ENCODE assay signal across 17 cellular contexts in genomic region chr3:175743733-175744400, GRCh38.
A peak's percentile ranks its signal among the peaks of the same experiment; 100 is the strongest.
DNase-seq lines count a peak whose midpoint lies in the region; ATAC-seq and TF ChIP-seq lines count a peak whose summit lies in the region.
"Had no signal": no experiment of that assay in that cellular context is flagged by ENCODE, and none has a peak within 500 bp of the region (broad histone marks: within the 10 kb centered on the region; RNA-seq: fewer than 3 reads in every experiment).

No MANE protein-coding gene starts in this region.

- peak overlapping the region; percentile 86 for H2BK120ac ChIP-seq in IMR-90 (ENCODE audit: low read depth, low read length)

- H3K9me3 Mint-ChIP-seq in activated naive CD8-positive, alpha-beta T cell treated with anti-CD3 and anti-CD28 coated beads, Interleukin-2, amount 50 U/mL, for 24 hours = peaks cover 20% of the 10 kb centered on the region
- H3K9me3 Mint-ChIP-seq: GM23338 had no signal

- no peak overlapping the region for H3K4me3 ChIP-seq in IMR-90 (ENCODE audit: insufficient read depth, low read depth, low read length)
- no peak overlapping the region for H3K4me3 ChIP-seq in cardiac fibroblast (replicated peaks in 1 of 2; ENCODE audit: low read depth in 2 of 2, low read length in 2 of 2)
- no peak overlapping the region for H3K4me3 ChIP-seq in esophagus squamous epithelium
- H3K4me3 ChIP-seq: GM23338, vagina had no signal

- peak overlapping the region; percentile 73 for H4K91ac ChIP-seq in IMR-90 (ENCODE audit: insufficient read depth, low read depth, low read length)

- TF ChIP-seq CTCF in IMR-90 (conservative IDR thresholded peaks at IDR 0.05; ENCODE audit: low read depth, low read length) (no peak), cardiac fibroblast (IDR thresholded peaks at IDR 0.05; ENCODE audit: low read depth, low read length) (no peak), esophagus squamous epithelium (IDR thresholded peaks at IDR 0.05) (no peak)

- CTCF ChIA-PET in IMR-90 (lab: Yijun Ruan, JAX) = no interaction called here

- no peak overlapping the region for H3K4me3 Mint-ChIP-seq in activated naive CD8-positive, alpha-beta T cell treated with anti-CD3 and anti-CD28 coated beads, Interleukin-2, amount 50 U/mL, for 24 hours
- H3K4me3 Mint-ChIP-seq: activated naive CD8-positive, alpha-beta T cell treated with anti-CD3 and anti-CD28 coated beads, Interleukin-2, amount 10 ng/mL, durations not matched to agents 7 days and 5 days; dendritic cell treated with granulocyte-macrophage colony-stimulating factor and Interleukin-4, amounts not matched to agents 40 ng/mL and 50 ng/mL, for 4 days; GM23338 had no signal

- peak overlapping the region; percentile 84; the same call in 1 of the 2 replicates for H3K18ac ChIP-seq in IMR-90 (ENCODE audit: low read depth, low read length)

- peak overlapping the region; percentile 79 for H3K4ac ChIP-seq in IMR-90 (ENCODE audit: low read depth, low read length)

- no peak for TF ChIP-seq RAD21 in IMR-90 (IDR thresholded peaks at IDR 0.05; ENCODE audit: low read length)

- no peak overlapping the region for H3K27ac ChIP-seq in IMR-90 (ENCODE audit: insufficient read depth, low read length)
- H3K27ac ChIP-seq in esophagus squamous epithelium = no peak overlapping the region
- H3K27ac ChIP-seq: C4-2B, vagina had no signal

- H2BK5ac ChIP-seq in IMR-90 (ENCODE audit: low read depth, low read length, poor library complexity, severe bottlenecking) = peak overlapping the region; percentile 78

- peak; percentile 81 for ATAC-seq in IMR-90 (ENCODE audit: low read depth)
- ATAC-seq in HG03039 (IDR thresholded peaks at IDR 0.05; ENCODE audit: unreplicated experiment) = no peak
- ATAC-seq in activated naive CD8-positive, alpha-beta T cell treated with anti-CD3 and anti-CD28 coated beads, Interleukin-2, amount 50 U/mL, for 24 hours = no peak
- ATAC-seq: GM23338 had no signal

- H3K23ac ChIP-seq in IMR-90 (ENCODE audit: low read depth, low read length) = peak overlapping the region; percentile 72

- H3K56ac ChIP-seq in IMR-90 (ENCODE audit: extremely low read depth, insufficient read depth, low read length) = no peak overlapping the region

- POLR2A ChIA-PET in IMR-90 (lab: Charles Lee; ENCODE audit: unreplicated experiment) = no interaction called here

- no peaks in the 10 kb centered on the region for H3K79me1 ChIP-seq in IMR-90 (ENCODE audit: low read depth in 1 of 2, low read length in 2 of 2)

- H4K5ac ChIP-seq in IMR-90 (ENCODE audit: low read depth, low read length) = peak overlapping the region; percentile 22; the same call in 1 of the 2 replicates

- H3K4me1 ChIP-seq in IMR-90 (ENCODE audit: control insufficient read depth, insufficient read depth, low read length) (peaks cover 4% of the 10 kb centered on the region; the same call in 1 of the 2 replicates), esophagus squamous epithelium (no peaks in the 10 kb centered on the region)
- H3K4me1 ChIP-seq: vagina had no signal

- dilution Hi-C loops in IMR-90 (cut with HindIII; ENCODE audit: low sequenced_read_pairs, unreplicated experiment) = no loop called here

- no peaks in the 10 kb centered on the region for H3K9me3 ChIP-seq in IMR-90 (ENCODE audit: control insufficient read depth, insufficient read depth, low read length)
- no peaks in the 10 kb centered on the region for H3K9me3 ChIP-seq in esophagus squamous epithelium
- H3K9me3 ChIP-seq: vagina had no signal

- H2BK15ac ChIP-seq in IMR-90 (ENCODE audit: low read depth, low read length) = peak overlapping the region; percentile 84; the same call in 1 of the 3 replicates

- DNase-seq in AG20443 (ENCODE audit: low spot score) (peak; percentile 27), IMR-90 (peak; percentile 80), cardiac fibroblast (ENCODE audit: low read depth in 2 of 2) (peak; percentile 1 to 72), kidney tubule cell (ENCODE audit: low spot score) (peak; percentile 82), esophagus squamous epithelium (lab: John Stamatoyannopoulos, UW) (no peak), SK-N-DZ (ENCODE audit: low spot score) (no peak)
- DNase-seq in activated naive CD8-positive, alpha-beta T cell treated with anti-CD3 and anti-CD28 coated beads, Interleukin-2, amount 50 U/mL, for 24 hours = no peak
- DNase-seq: activated naive CD8-positive, alpha-beta T cell treated with anti-CD3 and anti-CD28 coated beads, Interleukin-2, amount 10 ng/mL, durations not matched to agents 7 days and 5 days; MV-4-11; NCI-H345; stimulated activated naive CD4-positive, alpha-beta T cell; T-helper 1 cell had no signal

- H2AK5ac ChIP-seq in IMR-90 (ENCODE audit: low read depth, low read length) = peak overlapping the region; percentile 73; the same call in 1 of the 2 replicates

- no peaks in the 10 kb centered on the region for H3K4me1 Mint-ChIP-seq in activated naive CD8-positive, alpha-beta T cell treated with anti-CD3 and anti-CD28 coated beads, Interleukin-2, amount 50 U/mL, for 24 hours
- H3K4me1 Mint-ChIP-seq: activated naive CD8-positive, alpha-beta T cell treated with anti-CD3 and anti-CD28 coated beads, Interleukin-2, amount 10 ng/mL, durations not matched to agents 7 days and 5 days had no signal

- H3K27me3 Mint-ChIP-seq in activated naive CD8-positive, alpha-beta T cell treated with anti-CD3 and anti-CD28 coated beads, Interleukin-2, amount 50 U/mL, for 24 hours = no peaks in the 10 kb centered on the region
- H3K27me3 Mint-ChIP-seq: activated naive CD8-positive, alpha-beta T cell treated with anti-CD3 and anti-CD28 coated beads, Interleukin-2, amount 10 ng/mL, durations not matched to agents 7 days and 5 days; dendritic cell treated with granulocyte-macrophage colony-stimulating factor and Interleukin-4, amounts not matched to agents 40 ng/mL and 50 ng/mL, for 4 days had no signal

- H4K8ac ChIP-seq in IMR-90 (ENCODE audit: low read depth in 2 of 2, low read length in 2 of 2) = peak overlapping the region in 1 of 2 experiments; percentile 55; a peak in 2 of 4 replicates

- peak overlapping the region; percentile 96 for H2BK20ac ChIP-seq in IMR-90 (ENCODE audit: low read depth, low read length)

- WGBS in IMR-90 (ENCODE audit: extremely low coverage in 2 of 2, insufficient read length in 1 of 2), 2 experiments = 82% methylated on average over 3 of the region's 5 CpGs; no CpG with 5 or more reads in 1 of the 2 experiments
- 55 to 64% methylated on average over 5 of the region's 5 CpGs for WGBS in esophagus squamous epithelium, 2 donors

- no peak overlapping the region for H3K27ac Mint-ChIP-seq in activated naive CD8-positive, alpha-beta T cell treated with anti-CD3 and anti-CD28 coated beads, Interleukin-2, amount 50 U/mL, for 24 hours
- H3K27ac Mint-ChIP-seq: activated naive CD8-positive, alpha-beta T cell treated with anti-CD3 and anti-CD28 coated beads, Interleukin-2, amount 10 ng/mL, durations not matched to agents 7 days and 5 days; dendritic cell treated with granulocyte-macrophage colony-stimulating factor and Interleukin-4, amounts not matched to agents 40 ng/mL and 50 ng/mL, for 4 days; GM23338 had no signal

- in situ Hi-C loops in IMR-90 (cut with MboI; ENCODE audit: low sequenced_read_pairs) = no loop called here

- H3K4me2 ChIP-seq in IMR-90 (ENCODE audit: low read depth, low read length) = no peak overlapping the region; the same call in 1 of the 2 replicates
- H3K4me2 ChIP-seq: GM23338 had no signal

- intact Hi-C loops in IMR-90 (cut with micrococcal nuclease) (no loop called here), esophagus squamous epithelium (cut with DNase I) (no loop called here)

- peak overlapping the region; percentile 87 for H3K14ac ChIP-seq in IMR-90 (replicated peaks; ENCODE audit: low read depth, low read length)

- H3K27me3 ChIP-seq in IMR-90 (ENCODE audit: control insufficient read depth, insufficient read depth, low read length) = no peaks in the 10 kb centered on the region
- no peaks in the 10 kb centered on the region for H3K27me3 ChIP-seq in esophagus squamous epithelium
- H3K27me3 ChIP-seq: vagina had no signal

- H3K9me1 ChIP-seq in IMR-90 (ENCODE audit: insufficient read depth, low read length) = peaks cover 5% of the 10 kb centered on the region; the same call in 1 of the 2 replicates

- H3K9ac ChIP-seq in IMR-90 (ENCODE audit: low read depth, low read length) = no peak overlapping the region

- BruUV-seq in IMR-90 (replicated peaks; lab: Mats Ljungman, UMichigan) = no TSS peak

- H3K36me3 ChIP-seq in IMR-90 (ENCODE audit: control insufficient read depth, insufficient read depth, low read length) (no peaks in the 10 kb centered on the region), esophagus squamous epithelium (no peaks in the 10 kb centered on the region)
- H3K36me3 ChIP-seq: vagina had no signal

- H3K36me3 Mint-ChIP-seq in activated naive CD8-positive, alpha-beta T cell treated with anti-CD3 and anti-CD28 coated beads, Interleukin-2, amount 50 U/mL, for 24 hours (ENCODE audit: low read depth) = no peaks in the 10 kb centered on the region
- H3K36me3 Mint-ChIP-seq: activated naive CD8-positive, alpha-beta T cell treated with anti-CD3 and anti-CD28 coated beads, Interleukin-2, amount 10 ng/mL, durations not matched to agents 7 days and 5 days had no signal

- peak overlapping the region; percentile 28 for H2AK9ac ChIP-seq in IMR-90 (replicated peaks; ENCODE audit: low read depth, low read length, poor library complexity)

- H4K20me1 ChIP-seq in IMR-90 (ENCODE audit: insufficient read depth, low read length) = no peaks in the 10 kb centered on the region

- TF ChIP-seq POLR2A in IMR-90 (IDR thresholded peaks at IDR 0.05; ENCODE audit: low read depth, low read length) = no peak
- TF ChIP-seq POLR2A in esophagus squamous epithelium (IDR thresholded peaks at IDR 0.05) = no peak

- peak overlapping the region; percentile 59 for H2AFZ ChIP-seq in IMR-90 (replicated peaks; ENCODE audit: low read length, poor library complexity)
- H2AFZ ChIP-seq: GM23338 had no signal

TF ChIP-seq in IMR-90, 13 proteins besides CTCF, POLR2A, EP300 and RAD21:
- TF ChIP-seq CEBPB (IDR thresholded peaks at IDR 0.05; ENCODE audit: low read depth, low read length) (no peak), MAFK (IDR thresholded peaks at IDR 0.05; ENCODE audit: low read depth, low read length) (peak; percentile 54; the same call in 1 of the 2 replicates), FOS (IDR thresholded peaks at IDR 0.05; ENCODE audit: low read depth, low read length) (peak; percentile 55; the same call in 1 of the 2 replicates), ELK1 (IDR thresholded peaks at IDR 0.05; ENCODE audit: borderline replicate concordance, low read depth, low read length) (no peak), RCOR1 (IDR thresholded peaks at IDR 0.05; ENCODE audit: insufficient replicate concordance, low read length) (no peak), CHD1 (IDR thresholded peaks at IDR 0.05; ENCODE audit: low read depth, low read length) (no peak)

Comparison
In these comparisons a context has a peak if more than half of its experiments do, and no peak if none do; other contexts are left out.
1. DNase-seq: peak in AG20443 (single experiment), IMR-90 (single experiment), cardiac fibroblast (2 of 2) and kidney tubule cell (single experiment); none in esophagus squamous epithelium (single experiment), SK-N-DZ (single experiment) and activated naive CD8-positive, alpha-beta T cell treated with anti-CD3 and anti-CD28 coated beads, Interleukin-2, amount 50 U/mL, for 24 hours (single experiment).